In the genomic region with DNA sequence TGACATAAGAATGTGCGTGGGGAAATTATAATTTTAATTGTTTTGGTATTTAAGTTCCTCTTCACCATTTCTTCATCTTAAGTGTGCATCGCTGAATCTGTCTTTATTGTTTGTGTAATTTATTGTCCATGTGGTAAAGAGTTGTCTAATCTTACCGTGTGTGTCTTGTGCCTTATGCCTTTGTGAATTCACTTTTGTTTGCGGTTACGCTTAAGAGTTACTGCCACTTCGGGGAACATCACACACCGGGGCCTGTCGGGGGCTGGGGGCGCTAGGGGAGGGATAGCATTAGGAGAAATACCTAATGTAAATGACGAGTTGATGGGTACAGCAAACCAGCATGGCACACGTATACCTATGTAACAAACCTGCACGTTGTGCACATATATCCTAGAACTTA, we compare ENCODE assay signal across 8 cellular contexts. TPM values are rescaled to one million over a fixed set of nuclear protein-coding genes. Genes with fewer than 3 reads are reported as not detected.
A peak's percentile ranks its signal among the peaks of the same experiment; 100 is the strongest.
DNase-seq lines count a peak whose midpoint lies in the region; ATAC-seq, FAIRE-seq and TF ChIP-seq lines count a peak whose summit lies in the region.

No MANE protein-coding gene starts in this region.

- H3K27me3 ChIP-seq in right atrium auricular region = no peaks in the 10 kb centered on the region
- H3K27me3 ChIP-seq in GM12878 (replicated peaks in 1 of 2; ENCODE audit: control insufficient read depth in 2 of 2, insufficient read depth in 2 of 2, low read length in 1 of 2) = no peaks in the 10 kb centered on the region
- H3K27me3 ChIP-seq in mesendoderm (ENCODE audit: insufficient read depth, low read length, poor library complexity) = no peaks in the 10 kb centered on the region

- no peak overlapping the region for H2BK15ac ChIP-seq in mesendoderm (replicated peaks; ENCODE audit: low read depth)

- peaks cover 6% of the 10 kb centered on the region for H3K79me1 ChIP-seq in mesendoderm (ENCODE audit: low read length)

- no peak for TF ChIP-seq RAD21 in GM12878 (IDR thresholded peaks at IDR 0.05; ENCODE audit: insufficient read depth, low read depth, low read length)

- H2AK5ac ChIP-seq in mesendoderm (ENCODE audit: low read length) = no peak overlapping the region

- RAD21 ChIA-PET in GM12878 (lab: Charles Lee; ENCODE audit: unreplicated experiment) = no interaction called here

- BruUV-seq in GM12878 (replicated peaks; lab: Mats Ljungman, UMichigan) = no TSS peak

- H2BK5ac ChIP-seq in mesendoderm (ENCODE audit: low read length) = no peak overlapping the region

- FAIRE-seq in GM12878 (lab: Jason Lieb, UNC) = no peak

- peak overlapping the region; percentile 78 for H3K4ac ChIP-seq in mesendoderm (ENCODE audit: low read depth, low read length)

- in situ Hi-C loops in GM12878 (cut with MboI) = no loop called here

- WGBS in GM12878 (ENCODE audit: insufficient coverage, insufficient replicate concordance, low lambda C conversion rate, missing lambda C conversion rate) = 1% methylated on average over 12 of the region's 12 CpGs
- no CpG with 5 or more reads among the region's 12 CpGs for WGBS in mesendoderm (ENCODE audit: extremely low coverage, insufficient coverage, low lambda C conversion rate)

- peak overlapping the region; percentile 61 for H3K4me2 ChIP-seq in GM12878 (ENCODE audit: control insufficient read depth, insufficient read depth)
- peak overlapping the region; percentile 61 for H3K4me2 ChIP-seq in mesendoderm (ENCODE audit: low read length)

- no peak for ATAC-seq in left ventricle myocardium superior
- ATAC-seq in GM12878 = no peak
- ATAC-seq in HG02884 (IDR thresholded peaks at IDR 0.05; ENCODE audit: unreplicated experiment) = no peak
- ATAC-seq in GM18870 (IDR thresholded peaks at IDR 0.05; ENCODE audit: unreplicated experiment) = no peak
- no peak for ATAC-seq in HG02938 (IDR thresholded peaks at IDR 0.05; ENCODE audit: unreplicated experiment)

- H3K9me3 ChIP-seq in right atrium auricular region (no peaks in the 10 kb centered on the region), GM12878 (replicated peaks; ENCODE audit: control insufficient read depth, insufficient read depth, low read length) (no peaks in the 10 kb centered on the region)

- H3K9ac ChIP-seq in GM12878 (ENCODE audit: control insufficient read depth, insufficient read depth, low read length) (peak overlapping the region; percentile 84), mesendoderm (ENCODE audit: low read length) (peak overlapping the region; percentile 73)

- no peaks in the 10 kb centered on the region for H4K20me1 ChIP-seq in GM12878 (ENCODE audit: control insufficient read depth, insufficient read depth)

- TF ChIP-seq POLR2A in GM12878 (IDR thresholded peaks at IDR 0.05; ENCODE audit: low read depth, low read length) = no peak

- H3K36me3 ChIP-seq in right atrium auricular region (no peaks in the 10 kb centered on the region), GM12878 (ENCODE audit: control insufficient read depth in 2 of 2, insufficient read depth in 2 of 2, low read length in 1 of 2) (no peaks in the 10 kb centered on the region), mesendoderm (ENCODE audit: control insufficient read depth, insufficient read depth, low read length) (no peaks in the 10 kb centered on the region)

- H2BK120ac ChIP-seq in mesendoderm (ENCODE audit: low read depth, low read length) = no peak overlapping the region

- DNase-seq in right atrium auricular region (ENCODE audit: low spot score) (no peak), left ventricle myocardium superior (no peak), GM12878 (ENCODE audit: low read depth, low spot score) (no peak), mesendoderm (no peak), NCI-H1092 treated with DMSO at 0.1 percent for 48 hours (lab: John Stamatoyannopoulos, UW) (no peak)

- H3K79me2 ChIP-seq in GM12878 (ENCODE audit: control insufficient read depth, insufficient read depth, low read length) (peaks cover 15% of the 10 kb centered on the region), mesendoderm (ENCODE audit: control insufficient read depth, insufficient read depth, low read length) (peaks cover 20% of the 10 kb centered on the region)

- intact Hi-C loops in left ventricle myocardium superior (cut with micrococcal nuclease) (no loop called here), GM12878 (cut with micrococcal nuclease; ENCODE audit: unreplicated experiment) (no loop called here)

- H3K4me3 ChIP-seq in right atrium auricular region (peak overlapping the region; percentile 97 to 99), GM12878 (peak overlapping the region; percentile 80), mesendoderm (ENCODE audit: low read length) (peak overlapping the region; percentile 87)

- POLR2A ChIA-PET in GM12878 (lab: Charles Lee) = no interaction called here

- H3K23ac ChIP-seq in mesendoderm (ENCODE audit: low read length) = no peak overlapping the region

- SMC1A ChIA-PET in GM12878 (lab: Charles Lee; ENCODE audit: uncharacterized antibody, unreplicated experiment) = no interaction called here

- H3K4me1 ChIP-seq in right atrium auricular region (peaks cover 0 to 23% of the 10 kb centered on the region in 2 donors), GM12878 (ENCODE audit: control insufficient read depth, insufficient read depth, low read length) (peaks cover 4% of the 10 kb centered on the region), mesendoderm (ENCODE audit: control insufficient read depth, low read depth, low read length) (no peaks in the 10 kb centered on the region)

- H3K56ac ChIP-seq in mesendoderm (ENCODE audit: low read length) = peak overlapping the region; percentile 92

- no peak overlapping the region for H4K8ac ChIP-seq in mesendoderm (ENCODE audit: low read depth, low read length)

- TF ChIP-seq EP300 in GM12878 (IDR thresholded peaks at IDR 0.05; ENCODE audit: borderline replicate concordance in 1 of 2, control insufficient read depth in 1 of 2, low read depth in 2 of 2, low read length in 2 of 2) = no peak

- no peak overlapping the region for H3K18ac ChIP-seq in mesendoderm (ENCODE audit: low read length)

- H4K5ac ChIP-seq in mesendoderm (ENCODE audit: low read length) = no peak overlapping the region

- H3K27ac ChIP-seq in right atrium auricular region (peak overlapping the region in 1 of 2 donors; percentile 91), GM12878 (ENCODE audit: control insufficient read depth, insufficient read depth) (no peak overlapping the region), mesendoderm (ENCODE audit: low read depth, low read length) (no peak overlapping the region)

- CTCF ChIA-PET in GM12878 (lab: Yijun Ruan, JAX) = no interaction called here

- H2AFZ ChIP-seq in GM12878 (ENCODE audit: control insufficient read depth, low read depth, low read length) = no peak overlapping the region; the same call in 1 of the 2 replicates

- no peak for TF ChIP-seq CTCF in right atrium auricular region (IDR thresholded peaks at IDR 0.05)
- no peak for TF ChIP-seq CTCF in GM12878 (IDR thresholded peaks at IDR 0.05 in 2 of 3, conservative IDR thresholded peaks at IDR 0.05 in 1 of 3; ENCODE audit: control insufficient read depth in 2 of 3, extremely low read depth in 1 of 3, insufficient read depth in 1 of 3, low read depth in 3 of 3, low read length in 3 of 3)

RNA-seq across cellular contexts. Expression of a gene that starts 0.8 kb away (rescaled TPM):
- total RNA-seq in right atrium auricular region = 10 to 100 TPM; 11.9 to 17.1 TPM
- total RNA-seq in left ventricle myocardium superior = 33.1 TPM
- total RNA-seq in GM12878 (2013; cell fraction: nucleolus; rRNA removed) = 75.6 and 81.8 TPM in 2 replicates
- 20.2 and 22.7 TPM in 2 replicates for total RNA-seq in GM12878 (2014; rRNA removed)
- 30.0 and 30.3 TPM in 2 replicates for total RNA-seq in GM12878 (2014; rRNA removed; fragmentation: Illumina TruSeq; extraction: Trizol)
- total RNA-seq in GM12878 (2021) = 27.8 and 28.7 TPM in 2 replicates
- 24.3 TPM for polyA plus RNA-seq in GM12878 (2011; ENCODE audit: low read depth)
- polyA plus RNA-seq in GM12878 (2011; rRNA removed) = 43.8 and 63.5 TPM in 2 replicates
- 15.0 and 18.5 TPM in 2 replicates for polyA plus RNA-seq in GM12878 (2011; cell fraction: cytosol; rRNA removed)
- polyA plus RNA-seq in GM12878 (2011; cell fraction: nucleus; rRNA removed) = 28.6 and 34.7 TPM in 2 replicates
- 17.5 and 21.2 TPM in 2 replicates for polyA plus RNA-seq in GM12878 (2012)
- 36.7 and 40.3 TPM in 2 replicates for polyA plus RNA-seq in GM12878 (2014; fragmentation: Illumina TruSeq; extraction: Trizol)
- polyA plus RNA-seq in GM12878 (2014; fragmentation: Nextera tagmentation; extraction: Ambion mirVana) = 10 to 100 TPM; 16.8 to 17.1 TPM
- 17.0 and 18.7 TPM in 2 replicates for polyA plus RNA-seq in GM12878 (2014; rRNA removed)
- polyA plus RNA-seq in GM12878 (2016; fragmentation: Nextera tagmentation; extraction: Ambion mirVana) = 10 to 100 TPM; 38.4 to 40.6 TPM
- 23.2 and 51.3 TPM in 2 replicates for polyA minus RNA-seq in GM12878 (2011; rRNA and poly(A)+ RNA removed)
- 11.0 and 19.8 TPM in 2 replicates for polyA minus RNA-seq in GM12878 (2011; cell fraction: cytosol; rRNA and poly(A)+ RNA removed)
- polyA minus RNA-seq in GM12878 (2011; cell fraction: nucleus; rRNA and poly(A)+ RNA removed) = 18.9 and 19.0 TPM in 2 replicates
- polyA plus RNA-seq in mesendoderm (2013, experiment 1 of 2) = 30.5 TPM
- 30.2 TPM for polyA plus RNA-seq in mesendoderm (2013, experiment 2 of 2)

RNA-seq across cellular contexts. Expression of a gene that starts 0.9 kb away (rescaled TPM):
- total RNA-seq in right atrium auricular region (under 1 TPM; 0.07 to 0.08 TPM), left ventricle myocardium superior (not detected), GM12878 (2014; rRNA removed) (0.05 and 0.06 TPM in 2 replicates), GM12878 (2014; rRNA removed; fragmentation: Illumina TruSeq; extraction: Trizol) (under 0.01 and 0.05 TPM in 2 replicates), GM12878 (2021) (not detected in 2 replicates)
- 1.0 and 1.3 TPM in 2 replicates for total RNA-seq in GM12878 (2013; cell fraction: nucleolus; rRNA removed)
- polyA plus RNA-seq in GM12878 (2011; ENCODE audit: low read depth) = 0.04 TPM
- polyA plus RNA-seq in GM12878 (2011; rRNA removed) (0.13 and 0.14 TPM in 2 replicates), GM12878 (2014; fragmentation: Illumina TruSeq; extraction: Trizol) (0.04 and 0.11 TPM in 2 replicates), GM12878 (2014; fragmentation: Nextera tagmentation; extraction: Ambion mirVana) (not detected), GM12878 (2014; rRNA removed) (0.03 TPM in 2 replicates), GM12878 (2016; fragmentation: Nextera tagmentation; extraction: Ambion mirVana) (under 1 TPM in 1 of 2 experiments, not detected in 1; 0.03 TPM)
- polyA plus RNA-seq in GM12878 (2011; cell fraction: cytosol; rRNA removed) = 0.02 and 0.03 TPM in 2 replicates
- polyA plus RNA-seq in GM12878 (2011; cell fraction: nucleus; rRNA removed) = 0.19 and 0.31 TPM in 2 replicates
- 0.04 and 0.07 TPM in 2 replicates for polyA plus RNA-seq in GM12878 (2012)
- 0.07 TPM in 1 of 2 replicates, not detected in the other for polyA minus RNA-seq in GM12878 (2011; rRNA and poly(A)+ RNA removed)
- not detected in 2 replicates for polyA minus RNA-seq in GM12878 (2011; cell fraction: cytosol; rRNA and poly(A)+ RNA removed)
- 0.12 and 0.19 TPM in 2 replicates for polyA minus RNA-seq in GM12878 (2011; cell fraction: nucleus; rRNA and poly(A)+ RNA removed)
- 0.07 TPM for polyA plus RNA-seq in mesendoderm (2013, experiment 1 of 2)
- 0.07 TPM for polyA plus RNA-seq in mesendoderm (2013, experiment 2 of 2)

RNA-seq across cellular contexts. Expression of a gene that starts 54.8 kb away (rescaled TPM):
- total RNA-seq in right atrium auricular region (10 to 100 TPM; 34.3 to 38.8 TPM), left ventricle myocardium superior (50.6 TPM), GM12878 (2014; rRNA removed) (27.6 and 28.0 TPM in 2 replicates), GM12878 (2014; rRNA removed; fragmentation: Illumina TruSeq; extraction: Trizol) (16.7 and 16.8 TPM in 2 replicates), GM12878 (2021) (29.3 and 32.9 TPM in 2 replicates)
- total RNA-seq in GM12878 (2013; cell fraction: nucleolus; rRNA removed) = 58.3 and 75.7 TPM in 2 replicates
- polyA plus RNA-seq in GM12878 (2011; ENCODE audit: low read depth) = 21.6 TPM
- polyA plus RNA-seq in GM12878 (2011; rRNA removed) (20.6 and 28.8 TPM in 2 replicates), GM12878 (2014; fragmentation: Illumina TruSeq; extraction: Trizol) (23.2 and 25.1 TPM in 2 replicates), GM12878 (2014; fragmentation: Nextera tagmentation; extraction: Ambion mirVana) (1 to 10 TPM; 3.6 to 5.0 TPM), GM12878 (2014; rRNA removed) (32.7 and 35.1 TPM in 2 replicates), GM12878 (2016; fragmentation: Nextera tagmentation; extraction: Ambion mirVana) (10 to 100 TPM; 18.0 to 23.2 TPM)
- polyA plus RNA-seq in GM12878 (2011; cell fraction: cytosol; rRNA removed) = 25.5 and 35.6 TPM in 2 replicates
- polyA plus RNA-seq in GM12878 (2011; cell fraction: nucleus; rRNA removed) = 131 and 134 TPM in 2 replicates
- polyA plus RNA-seq in GM12878 (2012) = 19.5 and 23.4 TPM in 2 replicates
- polyA minus RNA-seq in GM12878 (2011; rRNA and poly(A)+ RNA removed) = 17.7 and 29.2 TPM in 2 replicates
- 8.6 and 9.8 TPM in 2 replicates for polyA minus RNA-seq in GM12878 (2011; cell fraction: cytosol; rRNA and poly(A)+ RNA removed)
- polyA minus RNA-seq in GM12878 (2011; cell fraction: nucleus; rRNA and poly(A)+ RNA removed) = 36.4 and 47.1 TPM in 2 replicates
- polyA plus RNA-seq in mesendoderm (2013, experiment 1 of 2) = 12.0 TPM
- polyA plus RNA-seq in mesendoderm (2013, experiment 2 of 2) = 12.0 TPM

RNA-seq across cellular contexts. Expression of a gene that starts 54.9 kb away (rescaled TPM):
- total RNA-seq in right atrium auricular region (1 to 10 TPM in 1 of 2 donors, under 1 TPM in 1; 0.85 to 1.8 TPM), left ventricle myocardium superior (1.1 TPM), GM12878 (2014; rRNA removed) (0.93 and 2.2 TPM in 2 replicates), GM12878 (2014; rRNA removed; fragmentation: Illumina TruSeq; extraction: Trizol) (0.67 and 1.1 TPM in 2 replicates), GM12878 (2021) (2.6 and 2.7 TPM in 2 replicates)
- 10.3 and 13.6 TPM in 2 replicates for total RNA-seq in GM12878 (2013; cell fraction: nucleolus; rRNA removed)
- polyA plus RNA-seq in GM12878 (2011; ENCODE audit: low read depth) = 2.2 TPM
- polyA plus RNA-seq in GM12878 (2011; rRNA removed) (1.1 and 1.2 TPM in 2 replicates), GM12878 (2014; fragmentation: Illumina TruSeq; extraction: Trizol) (1.6 and 2.1 TPM in 2 replicates), GM12878 (2014; fragmentation: Nextera tagmentation; extraction: Ambion mirVana) (under 1 TPM; 0.62 to 0.68 TPM), GM12878 (2014; rRNA removed) (3.2 and 3.8 TPM in 2 replicates), GM12878 (2016; fragmentation: Nextera tagmentation; extraction: Ambion mirVana) (1 to 10 TPM; 1.0 to 1.2 TPM)
- polyA plus RNA-seq in GM12878 (2011; cell fraction: cytosol; rRNA removed) = 0.69 and 1.0 TPM in 2 replicates
- polyA plus RNA-seq in GM12878 (2011; cell fraction: nucleus; rRNA removed) = 7.0 and 7.7 TPM in 2 replicates
- 2.8 and 3.8 TPM in 2 replicates for polyA plus RNA-seq in GM12878 (2012)
- 1.1 and 2.0 TPM in 2 replicates for polyA minus RNA-seq in GM12878 (2011; rRNA and poly(A)+ RNA removed)
- not detected in 2 replicates for polyA minus RNA-seq in GM12878 (2011; cell fraction: cytosol; rRNA and poly(A)+ RNA removed)
- polyA minus RNA-seq in GM12878 (2011; cell fraction: nucleus; rRNA and poly(A)+ RNA removed) = 2.0 and 2.4 TPM in 2 replicates
- 0.44 TPM for polyA plus RNA-seq in mesendoderm (2013, experiment 1 of 2)
- polyA plus RNA-seq in mesendoderm (2013, experiment 2 of 2) = 0.39 TPM
